In the genomic region with DNA sequence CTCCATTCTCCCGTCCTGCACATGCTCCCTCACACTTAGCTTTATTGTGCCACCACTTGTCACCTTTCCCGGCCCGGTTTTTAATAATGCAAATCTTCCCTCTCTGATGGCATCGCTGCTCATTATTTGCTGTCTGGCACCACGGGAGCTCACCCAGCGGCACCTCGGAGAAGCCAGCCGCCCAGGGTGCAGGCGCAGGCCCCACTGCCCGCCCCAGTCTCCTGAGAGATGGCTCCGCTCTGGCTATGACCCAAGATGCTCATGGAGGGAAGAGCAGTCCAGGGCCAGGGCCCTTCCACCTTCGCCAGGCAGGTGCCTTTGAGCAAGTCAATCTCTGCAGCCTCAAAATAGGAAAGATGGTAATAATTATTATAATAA, we compare ENCODE assay signal across 16 cellular contexts.
A peak's percentile ranks its signal among the peaks of the same experiment; 100 is the strongest.
DNase-seq lines count a peak whose midpoint lies in the region; TF ChIP-seq lines count a peak whose summit lies in the region.
"Had no signal": no experiment of that assay in that cellular context is flagged by ENCODE, and none has a peak within 500 bp of the region (broad histone marks: within the 10 kb centered on the region; RNA-seq: fewer than 3 reads in every experiment).

No MANE protein-coding gene starts in this region.

- H3K27ac ChIP-seq in transverse colon = no peak overlapping the region
- H3K27ac ChIP-seq: BLaER1 had no signal

- DNase-seq in NCI-H2227 treated with DMSO at 0.1 percent for 48 hours (lab: John Stamatoyannopoulos, UW) (peak; percentile 47), NCI-H2227 (lab: John Stamatoyannopoulos, UW; ENCODE audit: unreplicated experiment) (no peak), NCI-H526 treated with DMSO at 0.1 percent for 48 hours (lab: John Stamatoyannopoulos, UW) (peak; percentile 73), nephron progenitor cell (no peak), transverse colon (no peak), cerebellar cortex (ENCODE audit: low spot score) (no peak)
- no peak for DNase-seq in stimulated activated CD4-positive, alpha-beta T cell treated with anti-CD3 and anti-CD28 coated beads, Interleukin-15, amount 100 ng/mL, for 24 hours
- DNase-seq: 8988T; CD4-positive, alpha-beta memory T cell; DMS53; DND-41; EL; H9 had no signal

- TF ChIP-seq EP300 in transverse colon (IDR thresholded peaks at IDR 0.05; ENCODE audit: low read depth) = no peak

- peaks cover 51% of the 10 kb centered on the region for H3K4me1 Mint-ChIP-seq in nephron progenitor cell
- H3K4me1 Mint-ChIP-seq: CD14-positive monocyte; CD4-positive, alpha-beta memory T cell had no signal

- H3K36me3 Mint-ChIP-seq in nephron progenitor cell (ENCODE audit: low read depth) = peaks cover 46% of the 10 kb centered on the region
- H3K36me3 Mint-ChIP-seq: CD14-positive monocyte; CD4-positive, alpha-beta memory T cell had no signal

- no peak overlapping the region for H3K4me3 ChIP-seq in transverse colon
- H3K4me3 ChIP-seq: BLaER1, GM12878 had no signal

- TF ChIP-seq POLR2A in transverse colon (IDR thresholded peaks at IDR 0.05) = no peak

- no peaks in the 10 kb centered on the region for H3K27me3 ChIP-seq in transverse colon
- H3K27me3 ChIP-seq: BLaER1 had no signal

- peak overlapping the region; percentile 23 for H3K27ac Mint-ChIP-seq in nephron progenitor cell
- H3K27ac Mint-ChIP-seq: CD14-positive monocyte; CD4-positive, alpha-beta memory T cell had no signal

- no peaks in the 10 kb centered on the region for H3K27me3 Mint-ChIP-seq in nephron progenitor cell (ENCODE audit: low read depth, poor library complexity)

- H3K4me1 ChIP-seq in transverse colon = no peaks in the 10 kb centered on the region
- H3K4me1 ChIP-seq: BLaER1 had no signal

- peaks cover 34% of the 10 kb centered on the region for H3K9me3 Mint-ChIP-seq in nephron progenitor cell

- 71 to 90% methylated on average over 1 to 12 of the region's 12 CpGs for WGBS in transverse colon (ENCODE audit: low coverage in 1 of 2), 2 donors

- intact Hi-C loops in transverse colon (cut with DNase I; ENCODE audit: low total_unique reads) = no loop called here

- TF ChIP-seq CTCF in nephron progenitor cell (IDR thresholded peaks at IDR 0.05) (no peak), transverse colon (IDR thresholded peaks at IDR 0.05) (no peak)

- no peak overlapping the region for H3K4me3 Mint-ChIP-seq in nephron progenitor cell
- H3K4me3 Mint-ChIP-seq: CD14-positive monocyte; CD4-positive, alpha-beta memory T cell; H9 had no signal

- in situ Hi-C loops in transverse colon (cut with MboI; ENCODE audit: low pct_ligation_motif_present in 1 of 4, low pct_unique_long_range_greater_than_20kb in 1 of 4, low sequenced_read_pairs in 3 of 4) = no loop called here

- H3K9me3 ChIP-seq in transverse colon = no peaks in the 10 kb centered on the region
- H3K9me3 ChIP-seq: BLaER1 had no signal

- H3K36me3 ChIP-seq in transverse colon = no peaks in the 10 kb centered on the region
- H3K36me3 ChIP-seq: BLaER1 had no signal

Comparison
In these comparisons a context has a peak if more than half of its experiments do, and no peak if none do; other contexts are left out.
1. DNase-seq: peak in NCI-H2227 treated with DMSO at 0.1 percent for 48 hours (single experiment) and NCI-H526 treated with DMSO at 0.1 percent for 48 hours (single experiment); none in NCI-H2227 (single experiment), nephron progenitor cell (single experiment), transverse colon (single experiment), stimulated activated CD4-positive, alpha-beta T cell treated with anti-CD3 and anti-CD28 coated beads, Interleukin-15, amount 100 ng/mL, for 24 hours (single experiment) and cerebellar cortex (single experiment).